In the genomic region with DNA sequence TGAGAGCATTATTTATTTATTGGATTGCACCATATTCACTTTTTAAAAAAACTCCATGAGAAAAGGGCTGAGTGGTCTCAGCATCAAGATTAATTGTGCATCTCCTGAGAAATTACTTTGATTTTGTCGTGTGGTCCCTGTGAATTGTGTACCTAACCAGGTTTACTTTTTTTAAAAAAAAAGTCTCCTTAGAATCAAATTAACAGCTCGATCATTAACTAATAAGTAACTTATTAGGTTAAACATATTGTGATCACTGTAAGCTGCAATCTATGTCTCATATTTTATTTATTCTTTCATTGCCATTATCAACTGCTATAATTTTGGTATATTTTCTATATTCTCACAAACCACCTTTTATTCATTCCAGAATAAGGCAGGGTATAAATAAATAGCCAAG, we compare ENCODE assay signal across 8 cellular contexts.
"Had no signal": no experiment of that assay in that cellular context is flagged by ENCODE, and none has a peak within 500 bp of the region (broad histone marks: within the 10 kb centered on the region; RNA-seq: fewer than 3 reads in every experiment).

No MANE protein-coding gene starts in this region.

- FAIRE-seq: G401.6, GM12878, GM12891, GM12892, GM18507, GM19239 had no signal

- ATAC-seq: GM12878 had no signal

- H3K4me3 ChIP-seq: GM12878 had no signal

- DNase-seq: GDM1, GF-D8 had no signal
